Comparison of ENCODE assay signal across 7 cellular contexts in the genomic region with DNA sequence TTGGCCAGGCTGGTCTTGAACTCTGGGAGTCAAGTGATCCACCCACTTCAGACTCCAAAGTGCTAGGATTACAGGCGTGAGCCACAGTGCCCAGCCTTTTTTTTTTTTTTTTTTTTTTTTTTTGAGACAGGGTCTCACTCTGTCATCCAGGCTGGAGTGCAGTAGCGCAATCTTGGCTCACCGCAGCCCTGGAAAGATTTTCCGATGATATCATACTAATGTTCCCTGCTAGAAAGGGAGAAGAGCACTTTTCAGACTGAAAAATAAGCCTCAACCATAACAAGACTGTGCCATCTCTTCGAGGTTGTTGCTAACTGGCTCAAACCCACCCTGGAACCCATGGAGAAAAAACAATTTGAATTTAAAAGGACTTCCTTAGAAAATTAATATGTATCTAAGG. TPM values are rescaled to one million over a fixed set of nuclear protein-coding genes. Genes with fewer than 3 reads are reported as not detected.
"Had no signal": no experiment of that assay in that cellular context is flagged by ENCODE, and none has a peak within 500 bp of the region (broad histone marks: within the 10 kb centered on the region; RNA-seq: fewer than 3 reads in every experiment).

No MANE protein-coding gene starts in this region.

RNA-seq across cellular contexts. Expression of a gene that starts 42.3 kb away (rescaled TPM):
- total RNA-seq: body of pancreas, frontal cortex, kidney, occipital lobe, pancreas, renal cortical epithelial cell had no signal
- polyA plus RNA-seq: immature natural killer cell had no signal

RNA-seq across cellular contexts. Expression of a gene that starts 55.9 kb away (rescaled TPM):
- total RNA-seq: frontal cortex had no signal
- polyA plus RNA-seq: immature natural killer cell had no signal
